In the genomic region with DNA sequence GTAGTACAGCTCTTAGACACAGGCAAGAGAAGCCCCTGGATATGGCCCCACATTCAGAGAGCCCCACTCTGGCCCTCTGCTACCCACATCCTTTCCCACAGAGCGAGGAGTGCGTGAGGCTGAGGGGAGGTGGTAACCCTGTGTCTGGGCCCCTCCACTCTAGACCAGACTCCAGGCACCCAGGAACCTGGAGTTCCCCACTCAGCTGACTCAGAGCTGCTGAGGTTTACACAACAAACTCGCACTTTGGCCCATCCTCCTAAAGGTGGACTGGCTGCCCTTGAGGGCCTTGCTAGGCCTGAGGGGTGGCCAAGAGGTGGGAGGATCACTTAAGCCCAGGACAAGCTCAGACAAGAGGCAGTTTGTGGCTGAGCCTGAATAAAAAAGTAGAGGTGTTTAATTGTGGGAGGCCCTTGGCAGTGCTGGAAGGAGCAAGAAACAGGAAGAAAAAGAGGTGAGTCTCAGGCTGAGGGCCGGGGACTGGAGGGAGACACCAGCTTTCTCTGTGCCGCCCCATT, we compare ENCODE assay signal across 8 cellular contexts. TPM values are rescaled to one million over a fixed set of nuclear protein-coding genes. Genes with fewer than 3 reads are reported as not detected.
DNase-seq lines count a peak whose midpoint lies in the region; ATAC-seq lines count a peak whose summit lies in the region.

No MANE protein-coding gene starts in this region.

- peak overlapping the region in 1 of 2 experiments; percentile 67 for H2BK12ac ChIP-seq in mesenchymal stem cell (ENCODE audit: low read length in 2 of 2)

- peak overlapping the region; percentile 88 for H3K27ac Mint-ChIP-seq in activated CD8-positive, alpha-beta T cell treated with anti-CD3 and anti-CD28 coated beads, Interleukin-2, amount 10 ng/mL, durations not matched to agents 7 days and 5 days

- H3K23ac ChIP-seq in mesenchymal stem cell (ENCODE audit: low read length in 2 of 2), result no peak overlapping the region
- H3K23ac ChIP-seq in mesendoderm (ENCODE audit: low read length), result no peak overlapping the region

- H3K56ac ChIP-seq in mesendoderm (ENCODE audit: low read length), result no peak overlapping the region

- H3K36me3 ChIP-seq in mesenchymal stem cell (ENCODE audit: control insufficient read depth in 1 of 2, insufficient read depth in 2 of 2, low read depth in 1 of 2, low read length in 2 of 2) (peaks cover 0 to 7% of the 10 kb centered on the region in 2 experiments), mesendoderm (ENCODE audit: control insufficient read depth, insufficient read depth, low read length) (no peaks in the 10 kb centered on the region)

- H3K14ac ChIP-seq in mesenchymal stem cell (ENCODE audit: low read length in 2 of 2), result no peak overlapping the region

- CTCF ChIA-PET in activated CD8-positive, alpha-beta T cell treated with anti-CD3 and anti-CD28 coated beads, Interleukin-2, amount 10 ng/mL, durations not matched to agents 7 days and 5 days (lab: Charles Lee), result interaction anchor here (0.9 to 13.3 kb wide), 6 partner anchors 9 to 103 kb away, joined by 3 to 206 read pairs (median 3); no protein-coding TSS in a partner anchor

- H3K9me3 Mint-ChIP-seq in activated CD8-positive, alpha-beta T cell treated with anti-CD3 and anti-CD28 coated beads, Interleukin-2, amount 10 ng/mL, durations not matched to agents 7 days and 5 days (ENCODE audit: insufficient read depth), result no peaks in the 10 kb centered on the region

- no peaks in the 10 kb centered on the region for H3K27me3 Mint-ChIP-seq in activated CD8-positive, alpha-beta T cell treated with anti-CD3 and anti-CD28 coated beads, Interleukin-2, amount 10 ng/mL, durations not matched to agents 7 days and 5 days (ENCODE audit: low read depth)

- H3K4me1 Mint-ChIP-seq in activated CD8-positive, alpha-beta T cell treated with anti-CD3 and anti-CD28 coated beads, Interleukin-2, amount 10 ng/mL, durations not matched to agents 7 days and 5 days (ENCODE audit: low read depth), result peaks cover 56% of the 10 kb centered on the region

- in situ Hi-C loops in KBM-7 (cut with MboI; ENCODE audit: low pct_unique_long_range_greater_than_20kb, low sequenced_read_pairs), result no loop called here

- 93% methylated on average over 4 of the region's 5 CpGs for WGBS in mesenchymal stem cell
- no CpG with 5 or more reads among the region's 5 CpGs for WGBS in mesendoderm (ENCODE audit: extremely low coverage, insufficient coverage, low lambda C conversion rate)

- POLR2A ChIA-PET in activated CD8-positive, alpha-beta T cell treated with anti-CD3 and anti-CD28 coated beads, Interleukin-2, amount 10 ng/mL, durations not matched to agents 7 days and 5 days (lab: Charles Lee), result interaction anchor here (0.7 to 3.6 kb wide), 6 partner anchors 11 to 121 kb away, joined by 3 to 23 read pairs (median 3); a partner anchor contains a TSS

- H2AFZ ChIP-seq in mesenchymal stem cell (ENCODE audit: low read depth, low read length), result no peak overlapping the region

- no peak overlapping the region for H4K91ac ChIP-seq in mesenchymal stem cell (ENCODE audit: low read length)

- H3K27me3 ChIP-seq in mesenchymal stem cell (ENCODE audit: control insufficient read depth in 1 of 2, insufficient read depth in 1 of 2, low read length in 2 of 2) (no peaks in the 10 kb centered on the region), mesendoderm (ENCODE audit: insufficient read depth, low read length, poor library complexity) (no peaks in the 10 kb centered on the region)

- H4K8ac ChIP-seq in mesenchymal stem cell (ENCODE audit: low read length) (peak overlapping the region; percentile 1), mesendoderm (ENCODE audit: low read depth, low read length) (no peak overlapping the region)

- H3K4me1 ChIP-seq in mesenchymal stem cell (ENCODE audit: control insufficient read depth, insufficient read depth, low read depth, low read length) (peaks cover 5% of the 10 kb centered on the region), mesendoderm (ENCODE audit: control insufficient read depth, low read depth, low read length) (no peaks in the 10 kb centered on the region)

- peak overlapping the region; percentile 26 for H3K4me3 Mint-ChIP-seq in activated CD8-positive, alpha-beta T cell treated with anti-CD3 and anti-CD28 coated beads, Interleukin-2, amount 10 ng/mL, durations not matched to agents 7 days and 5 days

- H3K9ac ChIP-seq in mesenchymal stem cell (ENCODE audit: low read length) (no peak overlapping the region), mesendoderm (ENCODE audit: low read length) (no peak overlapping the region)

- no peak overlapping the region for H3K4me3 ChIP-seq in mesenchymal stem cell (ENCODE audit: insufficient read depth in 1 of 2, low read depth in 1 of 2, low read length in 2 of 2)
- H3K4me3 ChIP-seq in mesendoderm (ENCODE audit: low read length), result no peak overlapping the region

- H3K4me2 ChIP-seq in mesenchymal stem cell (ENCODE audit: low read length, poor library complexity, severe bottlenecking), result no peak overlapping the region
- H3K4me2 ChIP-seq in mesendoderm (ENCODE audit: low read length), result no peak overlapping the region

- H3K79me2 ChIP-seq in mesendoderm (ENCODE audit: control insufficient read depth, insufficient read depth, low read length), result no peaks in the 10 kb centered on the region

- H3K79me1 ChIP-seq in mesenchymal stem cell (replicated peaks; ENCODE audit: low read length, poor library complexity, severe bottlenecking) (no peaks in the 10 kb centered on the region), mesendoderm (ENCODE audit: low read length) (no peaks in the 10 kb centered on the region)

- H3K27ac ChIP-seq in mesenchymal stem cell (ENCODE audit: low read length, poor library complexity, severe bottlenecking) (no peak overlapping the region), mesendoderm (ENCODE audit: low read depth, low read length) (no peak overlapping the region)

- H3K36me3 Mint-ChIP-seq in activated CD8-positive, alpha-beta T cell treated with anti-CD3 and anti-CD28 coated beads, Interleukin-2, amount 10 ng/mL, durations not matched to agents 7 days and 5 days (ENCODE audit: low read depth), result peaks cover 35% of the 10 kb centered on the region

- peak; percentile 86 for ATAC-seq in HG03095 (IDR thresholded peaks at IDR 0.05; ENCODE audit: unreplicated experiment)
- ATAC-seq in activated CD8-positive, alpha-beta T cell treated with anti-CD3 and anti-CD28 coated beads, Interleukin-2, amount 10 ng/mL, durations not matched to agents 7 days and 5 days, result peak; percentile 90

- H3K4ac ChIP-seq in mesenchymal stem cell (ENCODE audit: low read depth in 1 of 2, low read length in 2 of 2) (no peak overlapping the region), mesendoderm (ENCODE audit: low read depth, low read length) (no peak overlapping the region)

- no peak overlapping the region for H3K18ac ChIP-seq in mesenchymal stem cell (ENCODE audit: low read depth in 1 of 2, low read length in 2 of 2)
- no peak overlapping the region for H3K18ac ChIP-seq in mesendoderm (ENCODE audit: low read length)

- H2BK5ac ChIP-seq in mesenchymal stem cell (ENCODE audit: low read depth, low read length, poor library complexity, severe bottlenecking), result no peak overlapping the region
- no peak overlapping the region for H2BK5ac ChIP-seq in mesendoderm (ENCODE audit: low read length)

- peak overlapping the region; percentile 23 for H2BK15ac ChIP-seq in mesenchymal stem cell (ENCODE audit: low read depth, poor library complexity, severe bottlenecking)
- H2BK15ac ChIP-seq in mesendoderm (replicated peaks; ENCODE audit: low read depth), result no peak overlapping the region

- H2BK120ac ChIP-seq in mesenchymal stem cell (ENCODE audit: low read depth, low read length) (no peak overlapping the region), mesendoderm (ENCODE audit: low read depth, low read length) (no peak overlapping the region)

- no peaks in the 10 kb centered on the region for H3K9me3 ChIP-seq in mesenchymal stem cell (ENCODE audit: control insufficient read depth, low read length)

- peak; percentile 41 for DNase-seq in activated T-cell treated with anti-CD3 and anti-CD28 coated beads for 24 hours (ENCODE audit: low read depth)
- no peak for DNase-seq in activated T-cell treated with anti-CD3 and anti-CD28 coated beads, Interleukin-2, amount 50 U/mL, for 1 hour
- DNase-seq in activated CD8-positive, alpha-beta T cell treated with anti-CD3 and anti-CD28 coated beads, Interleukin-2, amount 10 ng/mL, durations not matched to agents 7 days and 5 days, result peak; percentile 63
- DNase-seq in mesenchymal stem cell, result peak; percentile 60
- DNase-seq in mesendoderm, result no peak
- DNase-seq in KBM-7, result no peak
- no peak for DNase-seq in AML-193 (lab: John Stamatoyannopoulos, UW)

- H2AK5ac ChIP-seq in mesenchymal stem cell (ENCODE audit: low read length, severe bottlenecking) (no peak overlapping the region), mesendoderm (ENCODE audit: low read length) (no peak overlapping the region)

- H4K5ac ChIP-seq in mesendoderm (ENCODE audit: low read length), result no peak overlapping the region

RNA-seq across cellular contexts. Expression of a gene that starts 10.7 kb away (rescaled TPM):
- 10 to 100 TPM; 27.9 to 29.3 TPM for total RNA-seq in activated CD8-positive, alpha-beta T cell treated with anti-CD3 and anti-CD28 coated beads, Interleukin-2, amount 10 ng/mL, durations not matched to agents 7 days and 5 days
- polyA plus RNA-seq in mesenchymal stem cell (2013, experiment 1 of 2), result 2.2 TPM
- polyA plus RNA-seq in mesenchymal stem cell (2013, experiment 2 of 2), result 2.2 TPM
- 0.06 TPM for polyA plus RNA-seq in mesendoderm (2013, experiment 1 of 2)
- polyA plus RNA-seq in mesendoderm (2013, experiment 2 of 2), result 0.07 TPM

RNA-seq across cellular contexts. Expression of a gene that starts 21.8 kb away (rescaled TPM):
- total RNA-seq in activated CD8-positive, alpha-beta T cell treated with anti-CD3 and anti-CD28 coated beads, Interleukin-2, amount 10 ng/mL, durations not matched to agents 7 days and 5 days, result 10 to 100 TPM; 19.3 to 21.0 TPM
- 11.2 TPM for polyA plus RNA-seq in mesenchymal stem cell (2013, experiment 1 of 2)
- polyA plus RNA-seq in mesenchymal stem cell (2013, experiment 2 of 2), result 10.8 TPM
- polyA plus RNA-seq in mesendoderm (2013, experiment 1 of 2), result 17.3 TPM
- polyA plus RNA-seq in mesendoderm (2013, experiment 2 of 2), result 18.0 TPM

RNA-seq across cellular contexts. Expression of a gene that starts 44.0 kb away (rescaled TPM):
- 10 to 100 TPM; 37.2 to 38.0 TPM for total RNA-seq in activated CD8-positive, alpha-beta T cell treated with anti-CD3 and anti-CD28 coated beads, Interleukin-2, amount 10 ng/mL, durations not matched to agents 7 days and 5 days
- polyA plus RNA-seq in mesenchymal stem cell (2013, experiment 1 of 2), result 11.3 TPM
- 11.5 TPM for polyA plus RNA-seq in mesenchymal stem cell (2013, experiment 2 of 2)
- polyA plus RNA-seq in mesendoderm (2013, experiment 1 of 2), result 3.5 TPM
- polyA plus RNA-seq in mesendoderm (2013, experiment 2 of 2), result 3.2 TPM

Comparison
In these comparisons a context has a peak if more than half of its experiments do, and no peak if none do; other contexts are left out.
1. DNase-seq: peak in activated T-cell treated with anti-CD3 and anti-CD28 coated beads for 24 hours (single experiment), activated CD8-positive, alpha-beta T cell treated with anti-CD3 and anti-CD28 coated beads, Interleukin-2, amount 10 ng/mL, durations not matched to agents 7 days and 5 days (single experiment) and mesenchymal stem cell (single experiment); none in activated T-cell treated with anti-CD3 and anti-CD28 coated beads, Interleukin-2, amount 50 U/mL, for 1 hour (single experiment), mesendoderm (single experiment), KBM-7 (single experiment) and AML-193 (0 of 2).